In genomic region chr5:132293066-132293991, GRCh38 we compare ENCODE assay signal across 8 cellular contexts. TPM values are rescaled to one million over a fixed set of nuclear protein-coding genes. Genes with fewer than 3 reads are reported as not detected.
DNase-seq lines count a peak whose midpoint lies in the region; ATAC-seq and TF ChIP-seq lines count a peak whose summit lies in the region.

No MANE protein-coding gene starts in this region.

- peak; percentile 28 for TF ChIP-seq CTCF in AG09319 (IDR thresholded peaks at IDR 0.05; ENCODE audit: low read depth, low read length)

- DNase-seq in AG09319 (ENCODE audit: extremely low read depth, low read depth) (peak; percentile 67), NCI-H446 treated with DMSO at 0.1 percent for 48 hours (lab: John Stamatoyannopoulos, UW) (peak; percentile 91), cerebellum (ENCODE audit: low spot score) (peak; percentile 94), kidney tubule cell (ENCODE audit: low spot score) (peak; percentile 84)
- DNase-seq in activated CD4-positive, alpha-beta T cell treated with anti-CD3 and anti-CD28 coated beads for 1 hour, result peak; percentile 47
- DNase-seq in stimulated activated CD4-positive, alpha-beta T cell treated with anti-CD3 and anti-CD28 coated beads, Interleukin-15, amount 100 ng/mL, for 48 hours (ENCODE audit: low read depth in 2 of 2), result peak; percentile 62 to 68

- ATAC-seq in GM19035 (IDR thresholded peaks at IDR 0.05; ENCODE audit: unreplicated experiment), result peak; percentile 40
- ATAC-seq in HG03378 (IDR thresholded peaks at IDR 0.05; ENCODE audit: unreplicated experiment), result peak; percentile 37

RNA-seq across cellular contexts. Expression of gene SLC22A4, which starts 0.9 kb away (rescaled TPM):
- total RNA-seq in cerebellum, result 2.5 TPM

RNA-seq across cellular contexts. Expression of gene PDLIM4, which starts 35.8 kb away (rescaled TPM):
- total RNA-seq in cerebellum, result 4.5 TPM

Comparison
In these comparisons a context has a peak if more than half of its experiments do, and no peak if none do; other contexts are left out.
1. Peak in every context shown above with its lines: DNase-seq and ATAC-seq.